ENCODE assay signal across 20 cellular contexts in the genomic region with DNA sequence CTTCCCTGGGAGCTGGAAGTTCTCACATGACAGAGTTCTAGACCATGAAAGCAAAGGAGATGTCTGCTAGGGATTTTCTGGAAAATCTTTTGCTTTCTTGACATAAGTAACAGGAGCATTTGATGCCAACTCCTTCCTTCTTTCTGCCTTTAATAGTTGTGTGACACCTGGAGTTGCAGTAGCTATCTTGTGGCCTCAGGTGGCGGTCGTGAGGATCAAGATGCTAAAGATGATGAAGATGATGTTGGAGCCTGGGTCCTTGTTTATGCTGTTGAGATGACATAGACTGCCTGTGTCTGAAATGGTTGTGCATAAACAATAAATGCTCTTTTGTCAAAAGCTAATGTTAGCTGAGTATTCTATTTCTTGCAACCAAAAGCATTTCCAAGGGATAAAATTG. TPM values are rescaled to one million over a fixed set of nuclear protein-coding genes. Genes with fewer than 3 reads are reported as not detected.
"Had no signal": no experiment of that assay in that cellular context is flagged by ENCODE, and none has a peak within 500 bp of the region (broad histone marks: within the 10 kb centered on the region; RNA-seq: fewer than 3 reads in every experiment).

No MANE protein-coding gene starts in this region.

- H3K36me3 ChIP-seq: cardiac muscle cell, gastroesophageal sphincter, heart right ventricle, right lobe of liver, transverse colon had no signal

- H3K4me3 ChIP-seq: cardiac muscle cell, dorsolateral prefrontal cortex, gastroesophageal sphincter, heart right ventricle, lung, psoas muscle, right lobe of liver, smooth muscle cell, transverse colon had no signal

- H3K4me3 Mint-ChIP-seq: activated CD4-positive, alpha-beta memory T cell treated with anti-CD3 and anti-CD28 coated beads, Interleukin-2, amount 10 ng/mL, durations not matched to agents 7 days and 5 days; activated T-cell treated with anti-CD3 and anti-CD28 coated beads, Interleukin-2, amount 50 U/mL, for 4 hours; mesothelial cell of epicardium; nephron progenitor cell had no signal

- H3K9me3 ChIP-seq: gastroesophageal sphincter, heart right ventricle, psoas muscle, right lobe of liver, transverse colon had no signal

- H3K27ac Mint-ChIP-seq: activated CD4-positive, alpha-beta memory T cell treated with anti-CD3 and anti-CD28 coated beads, Interleukin-2, amount 10 ng/mL, durations not matched to agents 7 days and 5 days; mesothelial cell of epicardium; nephron progenitor cell had no signal

- H3K9me3 Mint-ChIP-seq: activated CD4-positive, alpha-beta memory T cell treated with anti-CD3 and anti-CD28 coated beads, Interleukin-2, amount 10 ng/mL, durations not matched to agents 7 days and 5 days; activated T-cell treated with anti-CD3 and anti-CD28 coated beads, Interleukin-2, amount 50 U/mL, for 4 hours; mesothelial cell of epicardium; nephron progenitor cell had no signal

- H3K27me3 ChIP-seq: right lobe of liver had no signal

- H3K4me2 ChIP-seq: smooth muscle cell had no signal

- DNase-seq: activated CD4-positive, alpha-beta memory T cell treated with anti-CD3 and anti-CD28 coated beads, Interleukin-2, amount 10 ng/mL, durations not matched to agents 7 days and 5 days; activated CD4-positive, alpha-beta T cell treated with anti-CD3 and anti-CD28 coated beads for 4 hours; activated effector memory CD4-positive, alpha-beta T cell treated with Interleukin-2 at 50 U/mL for 16 hours; activated naive CD4-positive, alpha-beta T cell treated with anti-CD3 and anti-CD28 coated beads, Interleukin-2, amount 50 U/mL, for 16 hours; activated T-cell treated with anti-CD3 and anti-CD28 coated beads, Interleukin-2, amount 50 U/mL, for 4 hours; dorsolateral prefrontal cortex; erythroblast; heart right ventricle; left colon; nephron progenitor cell; psoas muscle; right lobe of liver; stimulated activated CD4-positive, alpha-beta T cell treated with anti-CD3 and anti-CD28 coated beads, Interleukin-4, amount 100 ng/mL, for 4 hours; stimulated activated naive CD8-positive, alpha-beta T cell treated with anti-CD3 and anti-CD28 coated beads, Interleukin-15, Interleukin-2, amounts not matched to agents 100 U/mL and 50 U/mL, for 24 hours; transverse colon had no signal

- H3K27ac ChIP-seq: cardiac muscle cell, dorsolateral prefrontal cortex, gastroesophageal sphincter, heart right ventricle, psoas muscle, right lobe of liver, transverse colon had no signal

- H3K36me3 Mint-ChIP-seq: mesothelial cell of epicardium had no signal

- ATAC-seq: activated T-cell treated with anti-CD3 and anti-CD28 coated beads, Interleukin-2, amount 50 U/mL, for 4 hours; gastroesophageal sphincter; heart right ventricle; left colon; psoas muscle; right lobe of liver; stimulated activated naive CD8-positive, alpha-beta T cell treated with anti-CD3 and anti-CD28 coated beads, Interleukin-15, Interleukin-2, amounts not matched to agents 100 U/mL and 50 U/mL, for 24 hours had no signal

- H3K4me1 ChIP-seq: psoas muscle had no signal

RNA-seq across cellular contexts. Expression of a gene that starts 32.7 kb away (rescaled TPM):
- total RNA-seq: activated CD4-positive, alpha-beta memory T cell treated with anti-CD3 and anti-CD28 coated beads, Interleukin-2, amount 10 ng/mL, durations not matched to agents 7 days and 5 days had no signal
